ENCODE assay signal across 11 cellular contexts in the genomic region with DNA sequence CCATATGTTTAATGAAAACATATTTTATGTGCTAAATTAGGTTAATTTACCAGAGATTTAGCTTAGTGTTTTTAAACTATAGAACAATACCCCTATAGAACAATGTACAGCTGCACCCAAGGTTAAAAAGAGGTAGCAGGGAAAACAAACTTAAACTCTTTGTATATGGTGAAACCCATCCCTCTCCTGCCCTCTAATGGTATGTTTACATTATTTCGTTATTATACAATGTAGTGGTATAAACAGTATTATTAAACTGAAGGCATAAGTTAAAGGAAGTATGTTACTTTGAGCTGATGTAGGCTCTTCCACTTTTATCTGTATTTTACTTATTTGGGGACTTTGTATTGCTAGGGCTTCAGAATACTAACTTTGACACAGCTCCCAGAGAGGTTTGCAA.
DNase-seq lines count a peak whose midpoint lies in the region; ATAC-seq and TF ChIP-seq lines count a peak whose summit lies in the region.
"Had no signal": no experiment of that assay in that cellular context is flagged by ENCODE, and none has a peak within 500 bp of the region (broad histone marks: within the 10 kb centered on the region; RNA-seq: fewer than 3 reads in every experiment).

No MANE protein-coding gene starts in this region.

- TF ChIP-seq RAD21 in Ishikawa (IDR thresholded peaks at IDR 0.05; ENCODE audit: low read depth) = peak; percentile 51

- peak; percentile 19 for DNase-seq in NCI-H2107 treated with DMSO at 0.1 percent for 48 hours (lab: John Stamatoyannopoulos, UW; ENCODE audit: unreplicated experiment)
- DNase-seq in NCI-H2107 (lab: John Stamatoyannopoulos, UW) = no peak
- DNase-seq in RWPE1 (ENCODE audit: low spot score) = peak; percentile 17
- peak; percentile 12 for DNase-seq in iris pigment epithelial cell (ENCODE audit: low read depth)
- DNase-seq in activated effector memory CD4-positive, alpha-beta T cell treated with Interleukin-2 at 50 U/mL for 16 hours = no peak
- DNase-seq: naive B cell; stimulated activated CD4-positive, alpha-beta T cell treated with anti-CD3 and anti-CD28 coated beads, Interleukin-2, amount 100 ng/mL, for 24 hours had no signal

- TF ChIP-seq CTCF in RWPE1 (conservative IDR thresholded peaks at IDR 0.05; ENCODE audit: low read depth) = peak; percentile 32

- POLR2A ChIA-PET in RWPE1 (lab: Yijun Ruan, JAX; ENCODE audit: low non-redundant PET) = interaction anchor here (0.5 kb wide), 1 partner anchor 61 kb away, joined by 4 read pairs; no protein-coding TSS in a partner anchor

- TF ChIP-seq EP300 in Ishikawa (IDR thresholded peaks at IDR 0.05; ENCODE audit: borderline replicate concordance) = no peak

- ATAC-seq in GM19455 (IDR thresholded peaks at IDR 0.05; ENCODE audit: unreplicated experiment) = no peak
- ATAC-seq in HG02981 (IDR thresholded peaks at IDR 0.05; ENCODE audit: unreplicated experiment) = no peak

- no peak overlapping the region for H3K27ac ChIP-seq in RWPE1
- H3K27ac ChIP-seq: tibial nerve had no signal

- CTCF ChIA-PET in RWPE1 (lab: Yijun Ruan, JAX) = interaction anchor here (0.5 to 0.8 kb wide), 6 partner anchors 10 to 913 kb away, joined by 3 to 5 read pairs (median 3); a partner anchor contains a TSS

TF ChIP-seq in Ishikawa, 13 proteins besides CTCF, POLR2A, EP300 and RAD21:
- TF ChIP-seq CREB1 (IDR thresholded peaks at IDR 0.05; ENCODE audit: low read depth) = no peak
- TF ChIP-seq, protein P1, sequence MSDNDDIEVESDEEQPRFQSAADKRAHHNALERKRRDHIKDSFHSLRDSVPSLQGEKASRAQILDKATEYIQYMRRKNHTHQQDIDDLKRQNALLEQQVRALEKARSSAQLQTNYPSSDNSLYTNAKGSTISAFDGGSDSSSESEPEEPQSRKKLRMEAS (IDR thresholded peaks at IDR 0.05) = no peak
- TF ChIP-seq, protein P2, sequence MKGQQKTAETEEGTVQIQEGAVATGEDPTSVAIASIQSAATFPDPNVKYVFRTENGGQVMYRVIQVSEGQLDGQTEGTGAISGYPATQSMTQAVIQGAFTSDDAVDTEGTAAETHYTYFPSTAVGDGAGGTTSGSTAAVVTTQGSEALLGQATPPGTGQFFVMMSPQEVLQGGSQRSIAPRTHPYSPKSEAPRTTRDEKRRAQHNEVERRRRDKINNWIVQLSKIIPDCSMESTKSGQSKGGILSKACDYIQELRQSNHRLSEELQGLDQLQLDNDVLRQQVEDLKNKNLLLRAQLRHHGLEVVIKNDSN (IDR thresholded peaks at IDR 0.05) = no peak
- TF ChIP-seq TAF1 (IDR thresholded peaks at IDR 0.05; ENCODE audit: low read depth) = no peak
- TF ChIP-seq TCF12 (IDR thresholded peaks at IDR 0.05; ENCODE audit: low read depth) = no peak
- TF ChIP-seq TEAD4 (IDR thresholded peaks at IDR 0.05) = no peak
- TF ChIP-seq NFIC (IDR thresholded peaks at IDR 0.05) = no peak

Comparison
In these comparisons a context has a peak if more than half of its experiments do, and no peak if none do; other contexts are left out.
1. DNase-seq: peak in NCI-H2107 treated with DMSO at 0.1 percent for 48 hours (single experiment), RWPE1 (single experiment) and iris pigment epithelial cell (single experiment); none in NCI-H2107 (single experiment) and activated effector memory CD4-positive, alpha-beta T cell treated with Interleukin-2 at 50 U/mL for 16 hours (single experiment).